In genomic region chr1:57017717-57018116, GRCh38 we compare ENCODE assay signal across 11 cellular contexts. TPM values are rescaled to one million over a fixed set of nuclear protein-coding genes. Genes with fewer than 3 reads are reported as not detected.
A peak's percentile ranks its signal among the peaks of the same experiment; 100 is the strongest.
DNase-seq lines count a peak whose midpoint lies in the region; ATAC-seq and TF ChIP-seq lines count a peak whose summit lies in the region.
"Had no signal": no experiment of that assay in that cellular context is flagged by ENCODE, and none has a peak within 500 bp of the region (broad histone marks: within the 10 kb centered on the region; RNA-seq: fewer than 3 reads in every experiment).

No MANE protein-coding gene starts in this region.

- TF ChIP-seq POLR2A in NB4 (IDR thresholded peaks at IDR 0.05; ENCODE audit: extremely low read depth, insufficient read length), result no peak

- TF ChIP-seq CTCF in NB4 (IDR thresholded peaks at IDR 0.05; ENCODE audit: low read depth, low read length) (peak; percentile 51), endothelial cell (IDR thresholded peaks at IDR 0.05; ENCODE audit: unreplicated experiment) (peak; percentile 64), progenitor cell of endocrine pancreas (IDR thresholded peaks at IDR 0.05; ENCODE audit: unreplicated experiment) (peak; percentile 41)

- H3K4me3 Mint-ChIP-seq in endothelial cell (ENCODE audit: unreplicated experiment), result no peak overlapping the region
- H3K4me3 Mint-ChIP-seq in progenitor cell of endocrine pancreas (ENCODE audit: low read depth), result no peak overlapping the region
- H3K4me3 Mint-ChIP-seq: activated naive CD8-positive, alpha-beta T cell treated with anti-CD3 and anti-CD28 coated beads, Interleukin-2, amount 10 ng/mL, durations not matched to agents 7 days and 5 days had no signal

- H3K9me3 Mint-ChIP-seq in endothelial cell (ENCODE audit: unreplicated experiment) (no peaks in the 10 kb centered on the region), progenitor cell of endocrine pancreas (ENCODE audit: low read depth) (no peaks in the 10 kb centered on the region)
- H3K9me3 Mint-ChIP-seq: activated naive CD8-positive, alpha-beta T cell treated with anti-CD3 and anti-CD28 coated beads, Interleukin-2, amount 10 ng/mL, durations not matched to agents 7 days and 5 days had no signal

- peak; percentile 24 for DNase-seq in NCI-H82 (lab: John Stamatoyannopoulos, UW)
- DNase-seq in NCI-H82 treated with DMSO at 0.1 percent for 48 hours (lab: John Stamatoyannopoulos, UW; ENCODE audit: unreplicated experiment), result no peak
- DNase-seq in NB4 (ENCODE audit: low read depth), result peak; percentile 25
- peak; percentile 27 for DNase-seq in endothelial cell (ENCODE audit: low spot score)
- no peak for DNase-seq in progenitor cell of endocrine pancreas (ENCODE audit: low spot score, unreplicated experiment)
- no peak for DNase-seq in HCEC 1CT
- no peak for DNase-seq in stimulated activated naive CD4-positive, alpha-beta T cell (lab: John Stamatoyannopoulos, UW)
- DNase-seq: activated naive CD8-positive, alpha-beta T cell treated with anti-CD3 and anti-CD28 coated beads, Interleukin-2, amount 10 ng/mL, durations not matched to agents 7 days and 5 days; NCI-H1694 had no signal

- H3K36me3 Mint-ChIP-seq in endothelial cell (ENCODE audit: low read depth, unreplicated experiment), result no peaks in the 10 kb centered on the region
- no peaks in the 10 kb centered on the region for H3K36me3 Mint-ChIP-seq in progenitor cell of endocrine pancreas (ENCODE audit: insufficient read depth)
- H3K36me3 Mint-ChIP-seq: activated naive CD8-positive, alpha-beta T cell treated with anti-CD3 and anti-CD28 coated beads, Interleukin-2, amount 10 ng/mL, durations not matched to agents 7 days and 5 days had no signal

- no peak for ATAC-seq in HG02588 (IDR thresholded peaks at IDR 0.05; ENCODE audit: unreplicated experiment)

- H3K4me3 ChIP-seq in NB4 (ENCODE audit: low read depth, low read length), result no peak overlapping the region

- no peaks in the 10 kb centered on the region for H3K4me1 Mint-ChIP-seq in endothelial cell (ENCODE audit: unreplicated experiment)
- no peaks in the 10 kb centered on the region for H3K4me1 Mint-ChIP-seq in progenitor cell of endocrine pancreas (ENCODE audit: low read depth)
- H3K4me1 Mint-ChIP-seq: activated naive CD8-positive, alpha-beta T cell treated with anti-CD3 and anti-CD28 coated beads, Interleukin-2, amount 10 ng/mL, durations not matched to agents 7 days and 5 days had no signal

- H3K27ac Mint-ChIP-seq in endothelial cell (ENCODE audit: unreplicated experiment) (no peak overlapping the region), progenitor cell of endocrine pancreas (no peak overlapping the region)
- H3K27ac Mint-ChIP-seq: activated naive CD8-positive, alpha-beta T cell treated with anti-CD3 and anti-CD28 coated beads, Interleukin-2, amount 10 ng/mL, durations not matched to agents 7 days and 5 days had no signal

- peaks cover 1% of the 10 kb centered on the region for H3K27me3 Mint-ChIP-seq in endothelial cell (ENCODE audit: unreplicated experiment)
- no peaks in the 10 kb centered on the region for H3K27me3 Mint-ChIP-seq in progenitor cell of endocrine pancreas
- H3K27me3 Mint-ChIP-seq: activated naive CD8-positive, alpha-beta T cell treated with anti-CD3 and anti-CD28 coated beads, Interleukin-2, amount 10 ng/mL, durations not matched to agents 7 days and 5 days had no signal

RNA-seq across cellular contexts. Expression of gene C8B, which starts 51.9 kb away (rescaled TPM):
- total RNA-seq in endothelial cell (ENCODE audit: unreplicated experiment) (not detected), progenitor cell of endocrine pancreas (0.26 TPM in 1 of 2 replicates, not detected in the other)
- total RNA-seq: activated naive CD8-positive, alpha-beta T cell treated with anti-CD3 and anti-CD28 coated beads, Interleukin-2, amount 10 ng/mL, durations not matched to agents 7 days and 5 days; lung microvascular endothelial cell had no signal

Comparison
In these comparisons a context has a peak if more than half of its experiments do, and no peak if none do; other contexts are left out.
1. DNase-seq: peak in NCI-H82 (single experiment), NB4 (single experiment) and endothelial cell (single experiment); none in NCI-H82 treated with DMSO at 0.1 percent for 48 hours (single experiment), progenitor cell of endocrine pancreas (single experiment), HCEC 1CT (single experiment) and stimulated activated naive CD4-positive, alpha-beta T cell (0 of 6).
2. Peak in every context shown above with its lines, with median percentiles within 50 percentile points of each other: CTCF ChIP-seq.